Comparison of ENCODE assay signal across 8 cellular contexts in the genomic region with DNA sequence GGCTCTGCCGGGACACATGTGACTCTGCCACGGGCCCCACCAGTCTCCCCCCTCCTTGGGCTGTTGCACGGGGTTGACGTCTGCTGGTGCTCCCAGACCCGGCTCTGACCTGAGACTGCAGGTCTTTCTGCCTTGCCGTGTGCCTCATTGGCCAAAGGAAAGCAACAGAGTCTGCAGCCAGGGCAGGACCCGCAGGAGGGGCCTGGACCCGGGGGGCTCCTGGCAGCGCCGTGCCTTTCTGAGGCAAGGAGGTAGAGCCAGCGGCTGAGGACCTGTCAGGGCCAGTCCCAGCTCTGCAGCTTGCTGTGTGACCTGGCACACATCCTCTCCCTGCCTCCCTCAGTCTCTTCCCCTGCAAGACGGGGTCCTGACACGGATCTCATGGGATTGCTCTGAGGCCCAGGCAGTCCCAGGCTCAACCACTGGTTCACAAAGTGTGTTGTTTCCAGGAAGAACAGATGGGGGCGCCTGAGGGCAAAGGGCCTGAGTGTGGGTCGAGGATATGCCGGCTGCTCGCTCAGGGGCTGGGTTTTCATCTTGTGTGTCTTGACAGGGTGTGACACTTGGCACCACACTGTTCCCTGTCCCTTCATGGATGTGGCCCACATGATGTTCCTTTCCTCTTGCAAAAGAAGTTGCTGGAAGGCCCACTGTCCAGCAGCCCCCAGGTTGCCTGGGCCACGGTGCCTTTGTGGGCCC. TPM values are rescaled to one million over a fixed set of nuclear protein-coding genes. Genes with fewer than 3 reads are reported as not detected.
DNase-seq lines count a peak whose midpoint lies in the region; ATAC-seq and TF ChIP-seq lines count a peak whose summit lies in the region.

No MANE protein-coding gene starts in this region.

- peak; percentile 33 for DNase-seq in Daoy (ENCODE audit: low read depth)
- DNase-seq in activated naive CD4-positive, alpha-beta T cell treated with anti-CD3 and anti-CD28 coated beads, Interleukin-2, amount 50 U/mL, for 72 hours (ENCODE audit: low spot score in 2 of 2), result peak in 1 of 2 donors; percentile 61
- no peak for DNase-seq in kidney epithelial cell (ENCODE audit: low read depth)
- no peak for DNase-seq in COLO829 (ENCODE audit: low spot score)

- H3K4me3 ChIP-seq in kidney epithelial cell (ENCODE audit: low read depth, low read length), result no peak overlapping the region

- H3K36me3 Mint-ChIP-seq in activated naive CD4-positive, alpha-beta T cell treated with anti-CD3 and anti-CD28 coated beads, Interleukin-2, amount 50 U/mL, for 72 hours, result no peaks in the 10 kb centered on the region

- H3K27ac Mint-ChIP-seq in activated naive CD4-positive, alpha-beta T cell treated with anti-CD3 and anti-CD28 coated beads, Interleukin-2, amount 50 U/mL, for 72 hours, result no peak overlapping the region

- H3K36me3 ChIP-seq in kidney epithelial cell (ENCODE audit: control insufficient read depth, insufficient read depth, low read length), result no peaks in the 10 kb centered on the region

- no peaks in the 10 kb centered on the region for H3K27me3 ChIP-seq in kidney epithelial cell (ENCODE audit: control insufficient read depth, insufficient read depth, low read length)

- peak; percentile 14 to 72 for ATAC-seq in activated naive CD4-positive, alpha-beta T cell treated with anti-CD3 and anti-CD28 coated beads, Interleukin-2, amount 50 U/mL, for 72 hours
- no peak for ATAC-seq in GM21526 (IDR thresholded peaks at IDR 0.05; ENCODE audit: low FRiP score, unreplicated experiment)
- no peak for ATAC-seq in GM21529 (IDR thresholded peaks at IDR 0.05; ENCODE audit: unreplicated experiment)
- ATAC-seq in GM18858 (IDR thresholded peaks at IDR 0.05; ENCODE audit: unreplicated experiment), result no peak

- TF ChIP-seq CTCF in LNCAP (IDR thresholded peaks at IDR 0.05) (peak; percentile 34), kidney epithelial cell (IDR thresholded peaks at IDR 0.05; ENCODE audit: insufficient read depth, low read length, poor library complexity, severe bottlenecking) (peak; percentile 38)

- no peaks in the 10 kb centered on the region for H3K9me3 Mint-ChIP-seq in activated naive CD4-positive, alpha-beta T cell treated with anti-CD3 and anti-CD28 coated beads, Interleukin-2, amount 50 U/mL, for 72 hours

RNA-seq across cellular contexts. Expression of a gene that starts 9.0 kb away (rescaled TPM):
- total RNA-seq in Daoy (2014; rRNA removed; shearing (Covaris generic)), result 23.8 and 28.3 TPM in 2 replicates
- 10 to 100 TPM; 28.9 to 39.0 TPM for total RNA-seq in activated naive CD4-positive, alpha-beta T cell treated with anti-CD3 and anti-CD28 coated beads, Interleukin-2, amount 50 U/mL, for 72 hours
- 31.5 and 39.2 TPM in 2 replicates for total RNA-seq in kidney epithelial cell

RNA-seq across cellular contexts. Expression of a gene that starts 27.2 kb away (rescaled TPM):
- 1.8 and 2.3 TPM in 2 replicates for total RNA-seq in Daoy (2014; rRNA removed; shearing (Covaris generic))
- 10 to 100 TPM; 22.6 to 51.2 TPM for total RNA-seq in activated naive CD4-positive, alpha-beta T cell treated with anti-CD3 and anti-CD28 coated beads, Interleukin-2, amount 50 U/mL, for 72 hours
- 91.3 and 122 TPM in 2 replicates for total RNA-seq in kidney epithelial cell

RNA-seq across cellular contexts. Expression of a gene that starts 29.8 kb away (rescaled TPM):
- 0.33 and 1.1 TPM in 2 replicates for total RNA-seq in Daoy (2014; rRNA removed; shearing (Covaris generic))
- 1 to 10 TPM; 1.5 to 7.9 TPM for total RNA-seq in activated naive CD4-positive, alpha-beta T cell treated with anti-CD3 and anti-CD28 coated beads, Interleukin-2, amount 50 U/mL, for 72 hours
- 0.62 and 1.3 TPM in 2 replicates for total RNA-seq in kidney epithelial cell

RNA-seq across cellular contexts. Expression of a gene that starts 35.4 kb away (rescaled TPM):
- 2.8 and 3.3 TPM in 2 replicates for total RNA-seq in Daoy (2014; rRNA removed; shearing (Covaris generic))
- 1 to 10 TPM; 3.8 to 5.4 TPM for total RNA-seq in activated naive CD4-positive, alpha-beta T cell treated with anti-CD3 and anti-CD28 coated beads, Interleukin-2, amount 50 U/mL, for 72 hours
- 4.2 and 7.6 TPM in 2 replicates for total RNA-seq in kidney epithelial cell

RNA-seq across cellular contexts. Expression of a gene that starts 37.7 kb away (rescaled TPM):
- 1.8 and 4.7 TPM in 2 replicates for total RNA-seq in Daoy (2014; rRNA removed; shearing (Covaris generic))
- total RNA-seq in activated naive CD4-positive, alpha-beta T cell treated with anti-CD3 and anti-CD28 coated beads, Interleukin-2, amount 50 U/mL, for 72 hours, result 10 to 100 TPM; 15.4 to 22.1 TPM
- 7.1 and 13.1 TPM in 2 replicates for total RNA-seq in kidney epithelial cell

Comparison
In these comparisons a context has a peak if more than half of its experiments do, and no peak if none do; other contexts are left out.
1. ATAC-seq: peak in activated naive CD4-positive, alpha-beta T cell treated with anti-CD3 and anti-CD28 coated beads, Interleukin-2, amount 50 U/mL, for 72 hours (2 of 2); none in GM21526 (single experiment), GM21529 (single experiment) and GM18858 (single experiment).